1 cellular context compared by ENCODE assay signal in the genomic region with DNA sequence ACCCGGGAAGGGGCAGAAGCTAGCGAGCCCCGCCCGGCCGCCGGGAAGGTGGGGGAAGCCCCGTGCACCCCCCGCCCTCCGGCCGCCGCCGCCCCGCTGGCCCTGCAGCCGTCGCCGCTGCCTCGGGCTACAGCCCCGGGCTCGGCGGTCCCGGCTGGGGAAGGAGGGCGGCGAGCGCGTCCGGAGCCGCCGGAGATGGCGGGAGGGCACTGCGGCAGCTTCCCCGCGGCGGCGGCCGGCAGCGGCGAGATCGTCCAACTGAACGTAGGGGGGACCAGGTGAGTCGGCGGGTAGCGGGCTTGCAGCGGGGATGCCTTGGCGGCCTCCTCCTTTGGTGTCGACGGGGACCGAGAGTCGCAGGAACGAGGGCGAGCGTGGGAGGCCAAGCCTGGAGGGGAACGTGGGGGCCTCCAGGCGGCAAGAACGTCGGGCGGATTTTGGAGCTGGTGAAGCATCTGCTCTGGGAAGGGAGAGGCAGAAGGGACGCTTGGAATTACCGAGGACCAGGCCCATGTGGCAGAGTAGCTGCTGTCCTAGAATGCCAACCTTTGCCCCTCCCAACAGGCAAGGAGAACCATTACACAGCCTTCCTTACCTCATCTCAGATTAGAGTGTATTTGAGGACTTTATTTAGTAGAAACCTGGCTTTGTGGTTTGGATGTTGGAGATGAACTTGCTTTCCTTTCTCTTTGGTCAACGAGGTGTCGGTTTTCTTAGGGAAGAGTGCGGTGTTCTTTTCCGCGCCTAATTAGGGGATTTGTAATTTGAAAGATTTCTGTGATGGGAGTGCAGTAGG.
TF ChIP-seq lines count a peak whose summit lies in the region.

No MANE protein-coding gene starts in this region.

TF ChIP-seq in HepG2, 621 proteins besides CTCF, POLR2A, EP300 and RAD21 (continued from another document and continues in another):
- no peak for TF ChIP-seq ZNF234 (CRISPR knock-in tag; conservative IDR thresholded peaks at IDR 0.05)
- no peak; the same call in 1 of the 2 replicates for TF ChIP-seq NFKB2 (CRISPR knock-in tag; IDR thresholded peaks at IDR 0.05; ENCODE audit: borderline replicate concordance)
- TF ChIP-seq, protein P1, sequence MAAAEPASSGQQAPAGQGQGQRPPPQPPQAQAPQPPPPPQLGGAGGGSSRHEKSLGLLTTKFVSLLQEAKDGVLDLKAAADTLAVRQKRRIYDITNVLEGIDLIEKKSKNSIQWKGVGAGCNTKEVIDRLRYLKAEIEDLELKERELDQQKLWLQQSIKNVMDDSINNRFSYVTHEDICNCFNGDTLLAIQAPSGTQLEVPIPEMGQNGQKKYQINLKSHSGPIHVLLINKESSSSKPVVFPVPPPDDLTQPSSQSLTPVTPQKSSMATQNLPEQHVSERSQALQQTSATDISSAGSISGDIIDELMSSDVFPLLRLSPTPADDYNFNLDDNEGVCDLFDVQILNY (CRISPR knock-in tag; conservative IDR thresholded peaks at IDR 0.05): no peak
- no peak for TF ChIP-seq TBX3 (IDR thresholded peaks at IDR 0.05; ENCODE audit: borderline replicate concordance)
- TF ChIP-seq, protein P2, sequence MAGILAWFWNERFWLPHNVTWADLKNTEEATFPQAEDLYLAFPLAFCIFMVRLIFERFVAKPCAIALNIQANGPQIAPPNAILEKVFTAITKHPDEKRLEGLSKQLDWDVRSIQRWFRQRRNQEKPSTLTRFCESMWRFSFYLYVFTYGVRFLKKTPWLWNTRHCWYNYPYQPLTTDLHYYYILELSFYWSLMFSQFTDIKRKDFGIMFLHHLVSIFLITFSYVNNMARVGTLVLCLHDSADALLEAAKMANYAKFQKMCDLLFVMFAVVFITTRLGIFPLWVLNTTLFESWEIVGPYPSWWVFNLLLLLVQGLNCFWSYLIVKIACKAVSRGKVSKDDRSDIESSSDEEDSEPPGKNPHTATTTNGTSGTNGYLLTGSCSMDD (CRISPR knock-in tag; IDR thresholded peaks at IDR 0.05): no peak
- TF ChIP-seq, protein P3, sequence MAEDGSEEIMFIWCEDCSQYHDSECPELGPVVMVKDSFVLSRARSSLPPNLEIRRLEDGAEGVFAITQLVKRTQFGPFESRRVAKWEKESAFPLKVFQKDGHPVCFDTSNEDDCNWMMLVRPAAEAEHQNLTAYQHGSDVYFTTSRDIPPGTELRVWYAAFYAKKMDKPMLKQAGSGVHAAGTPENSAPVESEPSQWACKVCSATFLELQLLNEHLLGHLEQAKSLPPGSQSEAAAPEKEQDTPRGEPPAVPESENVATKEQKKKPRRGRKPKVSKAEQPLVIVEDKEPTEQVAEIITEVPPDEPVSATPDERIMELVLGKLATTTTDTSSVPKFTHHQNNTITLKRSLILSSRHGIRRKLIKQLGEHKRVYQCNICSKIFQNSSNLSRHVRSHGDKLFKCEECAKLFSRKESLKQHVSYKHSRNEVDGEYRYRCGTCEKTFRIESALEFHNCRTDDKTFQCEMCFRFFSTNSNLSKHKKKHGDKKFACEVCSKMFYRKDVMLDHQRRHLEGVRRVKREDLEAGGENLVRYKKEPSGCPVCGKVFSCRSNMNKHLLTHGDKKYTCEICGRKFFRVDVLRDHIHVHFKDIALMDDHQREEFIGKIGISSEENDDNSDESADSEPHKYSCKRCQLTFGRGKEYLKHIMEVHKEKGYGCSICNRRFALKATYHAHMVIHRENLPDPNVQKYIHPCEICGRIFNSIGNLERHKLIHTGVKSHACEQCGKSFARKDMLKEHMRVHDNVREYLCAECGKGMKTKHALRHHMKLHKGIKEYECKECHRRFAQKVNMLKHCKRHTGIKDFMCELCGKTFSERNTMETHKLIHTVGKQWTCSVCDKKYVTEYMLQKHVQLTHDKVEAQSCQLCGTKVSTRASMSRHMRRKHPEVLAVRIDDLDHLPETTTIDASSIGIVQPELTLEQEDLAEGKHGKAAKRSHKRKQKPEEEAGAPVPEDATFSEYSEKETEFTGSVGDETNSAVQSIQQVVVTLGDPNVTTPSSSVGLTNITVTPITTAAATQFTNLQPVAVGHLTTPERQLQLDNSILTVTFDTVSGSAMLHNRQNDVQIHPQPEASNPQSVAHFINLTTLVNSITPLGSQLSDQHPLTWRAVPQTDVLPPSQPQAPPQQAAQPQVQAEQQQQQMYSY (CRISPR knock-in tag; IDR thresholded peaks at IDR 0.05): no peak
- peak; percentile 64 for TF ChIP-seq MAX (IDR thresholded peaks at IDR 0.05)
- TF ChIP-seq EEA1 (CRISPR knock-in tag; IDR thresholded peaks at IDR 0.05; ENCODE audit: borderline replicate concordance): no peak
- no peak for TF ChIP-seq ZNF598 (CRISPR knock-in tag; IDR thresholded peaks at IDR 0.05; ENCODE audit: borderline replicate concordance)
- no peak for TF ChIP-seq HOXA9 (CRISPR knock-in tag; IDR thresholded peaks at IDR 0.05; ENCODE audit: borderline replicate concordance)
- TF ChIP-seq, protein P4, sequence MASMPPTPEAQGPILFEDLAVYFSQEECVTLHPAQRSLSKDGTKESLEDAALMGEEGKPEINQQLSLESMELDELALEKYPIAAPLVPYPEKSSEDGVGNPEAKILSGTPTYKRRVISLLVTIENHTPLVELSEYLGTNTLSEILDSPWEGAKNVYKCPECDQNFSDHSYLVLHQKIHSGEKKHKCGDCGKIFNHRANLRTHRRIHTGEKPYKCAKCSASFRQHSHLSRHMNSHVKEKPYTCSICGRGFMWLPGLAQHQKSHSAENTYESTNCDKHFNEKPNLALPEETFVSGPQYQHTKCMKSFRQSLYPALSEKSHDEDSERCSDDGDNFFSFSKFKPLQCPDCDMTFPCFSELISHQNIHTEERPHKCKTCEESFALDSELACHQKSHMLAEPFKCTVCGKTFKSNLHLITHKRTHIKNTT (CRISPR knock-in tag; IDR thresholded peaks at IDR 0.05): no peak
- TF ChIP-seq STAG1 (CRISPR knock-in tag; IDR thresholded peaks at IDR 0.05): no peak
- TF ChIP-seq ZFP36L1 (CRISPR knock-in tag; IDR thresholded peaks at IDR 0.05): no peak
- 0 out of 2 replicates have a peak, but pooled peaks have one; percentile 14 for TF ChIP-seq ZNF558 (CRISPR knock-in tag; IDR thresholded peaks at IDR 0.05; ENCODE audit: borderline replicate concordance)
- 0 out of 2 replicates have a peak, but pooled peaks have one; percentile 21 for TF ChIP-seq ZNF253 (CRISPR knock-in tag; IDR thresholded peaks at IDR 0.05; ENCODE audit: borderline replicate concordance)
- TF ChIP-seq ARID3A (IDR thresholded peaks at IDR 0.05; ENCODE audit: low read depth, low read length): no peak
- TF ChIP-seq ZNF777 (CRISPR knock-in tag; IDR thresholded peaks at IDR 0.05): peak; percentile 60
- TF ChIP-seq ZNF747 (CRISPR knock-in tag; IDR thresholded peaks at IDR 0.05; ENCODE audit: borderline replicate concordance): no peak
- no peak for TF ChIP-seq NFYC (CRISPR knock-in tag; IDR thresholded peaks at IDR 0.05)
- no peak for TF ChIP-seq ZFP82 (CRISPR knock-in tag; IDR thresholded peaks at IDR 0.05; ENCODE audit: borderline replicate concordance)
- TF ChIP-seq ZNF770 (CRISPR knock-in tag; IDR thresholded peaks at IDR 0.05): peak; percentile 69; the same call in 1 of the 2 replicates
- TF ChIP-seq NKX3-1 (CRISPR knock-in tag; IDR thresholded peaks at IDR 0.05): no peak
- no peak for TF ChIP-seq ERF (CRISPR knock-in tag; IDR thresholded peaks at IDR 0.05)
- no peak; the same call in 1 of the 2 replicates for TF ChIP-seq ZNF232 (CRISPR knock-in tag; IDR thresholded peaks at IDR 0.05; ENCODE audit: borderline replicate concordance)
- no peak for TF ChIP-seq ZNF619 (CRISPR knock-in tag; IDR thresholded peaks at IDR 0.05)
- no peak for TF ChIP-seq ZNF564 (CRISPR knock-in tag; IDR thresholded peaks at IDR 0.05)
- TF ChIP-seq SALL1 (CRISPR knock-in tag; IDR thresholded peaks at IDR 0.05): peak; percentile 5; the same call in 1 of the 2 replicates
- TF ChIP-seq ZC3H4 (CRISPR knock-in tag; IDR thresholded peaks at IDR 0.05; ENCODE audit: borderline replicate concordance): no peak
- TF ChIP-seq RNF2 (conservative IDR thresholded peaks at IDR 0.05; ENCODE audit: low read depth): peak; percentile 35; the same call in 1 of the 2 replicates
- TF ChIP-seq MYNN (CRISPR knock-in tag; IDR thresholded peaks at IDR 0.05; ENCODE audit: low read depth): no peak
- TF ChIP-seq ZNF563 (CRISPR knock-in tag; IDR thresholded peaks at IDR 0.05): 0 out of 2 replicates have a peak, but pooled peaks have one; percentile 49
- no peak for TF ChIP-seq TAF15 (IDR thresholded peaks at IDR 0.05; ENCODE audit: low read depth, low read length, poor library complexity, severe bottlenecking)
- TF ChIP-seq, protein P5, sequence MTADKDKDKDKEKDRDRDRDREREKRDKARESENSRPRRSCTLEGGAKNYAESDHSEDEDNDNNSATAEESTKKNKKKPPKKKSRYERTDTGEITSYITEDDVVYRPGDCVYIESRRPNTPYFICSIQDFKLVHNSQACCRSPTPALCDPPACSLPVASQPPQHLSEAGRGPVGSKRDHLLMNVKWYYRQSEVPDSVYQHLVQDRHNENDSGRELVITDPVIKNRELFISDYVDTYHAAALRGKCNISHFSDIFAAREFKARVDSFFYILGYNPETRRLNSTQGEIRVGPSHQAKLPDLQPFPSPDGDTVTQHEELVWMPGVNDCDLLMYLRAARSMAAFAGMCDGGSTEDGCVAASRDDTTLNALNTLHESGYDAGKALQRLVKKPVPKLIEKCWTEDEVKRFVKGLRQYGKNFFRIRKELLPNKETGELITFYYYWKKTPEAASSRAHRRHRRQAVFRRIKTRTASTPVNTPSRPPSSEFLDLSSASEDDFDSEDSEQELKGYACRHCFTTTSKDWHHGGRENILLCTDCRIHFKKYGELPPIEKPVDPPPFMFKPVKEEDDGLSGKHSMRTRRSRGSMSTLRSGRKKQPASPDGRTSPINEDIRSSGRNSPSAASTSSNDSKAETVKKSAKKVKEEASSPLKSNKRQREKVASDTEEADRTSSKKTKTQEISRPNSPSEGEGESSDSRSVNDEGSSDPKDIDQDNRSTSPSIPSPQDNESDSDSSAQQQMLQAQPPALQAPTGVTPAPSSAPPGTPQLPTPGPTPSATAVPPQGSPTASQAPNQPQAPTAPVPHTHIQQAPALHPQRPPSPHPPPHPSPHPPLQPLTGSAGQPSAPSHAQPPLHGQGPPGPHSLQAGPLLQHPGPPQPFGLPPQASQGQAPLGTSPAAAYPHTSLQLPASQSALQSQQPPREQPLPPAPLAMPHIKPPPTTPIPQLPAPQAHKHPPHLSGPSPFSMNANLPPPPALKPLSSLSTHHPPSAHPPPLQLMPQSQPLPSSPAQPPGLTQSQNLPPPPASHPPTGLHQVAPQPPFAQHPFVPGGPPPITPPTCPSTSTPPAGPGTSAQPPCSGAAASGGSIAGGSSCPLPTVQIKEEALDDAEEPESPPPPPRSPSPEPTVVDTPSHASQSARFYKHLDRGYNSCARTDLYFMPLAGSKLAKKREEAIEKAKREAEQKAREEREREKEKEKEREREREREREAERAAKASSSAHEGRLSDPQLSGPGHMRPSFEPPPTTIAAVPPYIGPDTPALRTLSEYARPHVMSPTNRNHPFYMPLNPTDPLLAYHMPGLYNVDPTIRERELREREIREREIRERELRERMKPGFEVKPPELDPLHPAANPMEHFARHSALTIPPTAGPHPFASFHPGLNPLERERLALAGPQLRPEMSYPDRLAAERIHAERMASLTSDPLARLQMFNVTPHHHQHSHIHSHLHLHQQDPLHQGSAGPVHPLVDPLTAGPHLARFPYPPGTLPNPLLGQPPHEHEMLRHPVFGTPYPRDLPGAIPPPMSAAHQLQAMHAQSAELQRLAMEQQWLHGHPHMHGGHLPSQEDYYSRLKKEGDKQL (CRISPR knock-in tag; IDR thresholded peaks at IDR 0.05; ENCODE audit: low read depth): no peak
- TF ChIP-seq CBFB (CRISPR knock-in tag; IDR thresholded peaks at IDR 0.05): no peak
- no peak for TF ChIP-seq MBD4 (IDR thresholded peaks at IDR 0.05; ENCODE audit: borderline replicate concordance, low read length)
- TF ChIP-seq ADNP (CRISPR knock-in tag; IDR thresholded peaks at IDR 0.05): no peak
- TF ChIP-seq ZNF101 (CRISPR knock-in tag; IDR thresholded peaks at IDR 0.05; ENCODE audit: borderline replicate concordance, low read depth): no peak
- TF ChIP-seq IRF9 (CRISPR knock-in tag; IDR thresholded peaks at IDR 0.05; ENCODE audit: borderline replicate concordance): no peak
- TF ChIP-seq ARNTL (CRISPR knock-in tag; IDR thresholded peaks at IDR 0.05): no peak
- TF ChIP-seq ZKSCAN5 (CRISPR knock-in tag; IDR thresholded peaks at IDR 0.05): no peak
- TF ChIP-seq ZNF44 (CRISPR knock-in tag; IDR thresholded peaks at IDR 0.05): 0 out of 2 replicates have a peak, but pooled peaks have one; percentile 39
- no peak for TF ChIP-seq HDAC6 (IDR thresholded peaks at IDR 0.05; ENCODE audit: low read depth, low read length)
- TF ChIP-seq ZBTB38 (CRISPR knock-in tag; IDR thresholded peaks at IDR 0.05): no peak
- no peak for TF ChIP-seq CAMTA2 (CRISPR knock-in tag; IDR thresholded peaks at IDR 0.05; ENCODE audit: borderline replicate concordance)
- TF ChIP-seq ZNF264 (CRISPR knock-in tag; IDR thresholded peaks at IDR 0.05): no peak
